1 cellular context compared by ENCODE assay signal in genomic region chr1:156054500-156055342, GRCh38.
TF ChIP-seq lines count a peak whose summit lies in the region.

LAMTOR2 (plus strand) TSS chr1:156054782; CDS start chr1:156054890, 108 bp downstream.

TF ChIP-seq in HepG2, 621 proteins besides CTCF, POLR2A, EP300 and RAD21 (continued from another document and continues in another):
- TF ChIP-seq, protein P1, sequence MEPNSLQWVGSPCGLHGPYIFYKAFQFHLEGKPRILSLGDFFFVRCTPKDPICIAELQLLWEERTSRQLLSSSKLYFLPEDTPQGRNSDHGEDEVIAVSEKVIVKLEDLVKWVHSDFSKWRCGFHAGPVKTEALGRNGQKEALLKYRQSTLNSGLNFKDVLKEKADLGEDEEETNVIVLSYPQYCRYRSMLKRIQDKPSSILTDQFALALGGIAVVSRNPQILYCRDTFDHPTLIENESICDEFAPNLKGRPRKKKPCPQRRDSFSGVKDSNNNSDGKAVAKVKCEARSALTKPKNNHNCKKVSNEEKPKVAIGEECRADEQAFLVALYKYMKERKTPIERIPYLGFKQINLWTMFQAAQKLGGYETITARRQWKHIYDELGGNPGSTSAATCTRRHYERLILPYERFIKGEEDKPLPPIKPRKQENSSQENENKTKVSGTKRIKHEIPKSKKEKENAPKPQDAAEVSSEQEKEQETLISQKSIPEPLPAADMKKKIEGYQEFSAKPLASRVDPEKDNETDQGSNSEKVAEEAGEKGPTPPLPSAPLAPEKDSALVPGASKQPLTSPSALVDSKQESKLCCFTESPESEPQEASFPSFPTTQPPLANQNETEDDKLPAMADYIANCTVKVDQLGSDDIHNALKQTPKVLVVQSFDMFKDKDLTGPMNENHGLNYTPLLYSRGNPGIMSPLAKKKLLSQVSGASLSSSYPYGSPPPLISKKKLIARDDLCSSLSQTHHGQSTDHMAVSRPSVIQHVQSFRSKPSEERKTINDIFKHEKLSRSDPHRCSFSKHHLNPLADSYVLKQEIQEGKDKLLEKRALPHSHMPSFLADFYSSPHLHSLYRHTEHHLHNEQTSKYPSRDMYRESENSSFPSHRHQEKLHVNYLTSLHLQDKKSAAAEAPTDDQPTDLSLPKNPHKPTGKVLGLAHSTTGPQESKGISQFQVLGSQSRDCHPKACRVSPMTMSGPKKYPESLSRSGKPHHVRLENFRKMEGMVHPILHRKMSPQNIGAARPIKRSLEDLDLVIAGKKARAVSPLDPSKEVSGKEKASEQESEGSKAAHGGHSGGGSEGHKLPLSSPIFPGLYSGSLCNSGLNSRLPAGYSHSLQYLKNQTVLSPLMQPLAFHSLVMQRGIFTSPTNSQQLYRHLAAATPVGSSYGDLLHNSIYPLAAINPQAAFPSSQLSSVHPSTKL (CRISPR knock-in tag; IDR thresholded peaks at IDR 0.05): 0 out of 2 replicates have a peak, but pooled peaks have one; percentile 20
- TF ChIP-seq ZNF333 (CRISPR knock-in tag; IDR thresholded peaks at IDR 0.05; ENCODE audit: borderline replicate concordance) (0 out of 2 replicates have a peak, but pooled peaks have one; percentile 16), HNRNPL (IDR thresholded peaks at IDR 0.05; ENCODE audit: low read depth, low read length) (peak; percentile 72; the same call in 1 of the 2 replicates), PHF8 (CRISPR knock-in tag; IDR thresholded peaks at IDR 0.05) (peak; percentile 96), ZNF142 (CRISPR knock-in tag; IDR thresholded peaks at IDR 0.05) (no peak; the same call in 1 of the 2 replicates), ZIK1 (CRISPR knock-in tag; IDR thresholded peaks at IDR 0.05; ENCODE audit: borderline replicate concordance, low read depth) (peak; percentile 93; the same call in 1 of the 2 replicates), ZNF878 (CRISPR knock-in tag; IDR thresholded peaks at IDR 0.05) (no peak), SMAD1 (CRISPR knock-in tag; IDR thresholded peaks at IDR 0.05; ENCODE audit: borderline replicate concordance, low read depth) (peak; percentile 76; the same call in 1 of the 2 replicates), MTA1 (CRISPR knock-in tag; IDR thresholded peaks at IDR 0.05; ENCODE audit: borderline replicate concordance) (peak; percentile 57; the same call in 1 of the 2 replicates), FOXK1 (CRISPR knock-in tag; IDR thresholded peaks at IDR 0.05; ENCODE audit: borderline replicate concordance, low read depth) (peak; percentile 95), ZBTB1 (CRISPR knock-in tag; IDR thresholded peaks at IDR 0.05; ENCODE audit: borderline replicate concordance) (0 out of 2 replicates have a peak, but pooled peaks have one; percentile 32), PITX1 (CRISPR knock-in tag; IDR thresholded peaks at IDR 0.05) (peak; percentile 29; the same call in 1 of the 2 replicates), KLF16 (CRISPR knock-in tag; IDR thresholded peaks at IDR 0.05) (peak in 1 of 2 experiments; percentile 68; a peak in 2 of 4 replicates), HOXA3 (CRISPR knock-in tag; IDR thresholded peaks at IDR 0.05) (peak; percentile 85), ZXDC (CRISPR knock-in tag; IDR thresholded peaks at IDR 0.05) (no peak), DZIP1 (CRISPR knock-in tag; IDR thresholded peaks at IDR 0.05) (no peak), ZNF354B (CRISPR knock-in tag; IDR thresholded peaks at IDR 0.05) (0 out of 2 replicates have a peak, but pooled peaks have one; percentile 11), ADNP (CRISPR knock-in tag; IDR thresholded peaks at IDR 0.05) (no peak; the same call in 1 of the 2 replicates), ATF7 (IDR thresholded peaks at IDR 0.05) (no peak), ATF7 (CRISPR knock-in tag; IDR thresholded peaks at IDR 0.05) (0 out of 2 replicates have a peak, but pooled peaks have one; percentile 44), ZBTB42 (CRISPR knock-in tag; IDR thresholded peaks at IDR 0.05) (peak; percentile 29; the same call in 1 of the 2 replicates), TEAD3 (CRISPR knock-in tag; optimal IDR thresholded peaks at IDR 0.05; ENCODE audit: borderline replicate concordance) (peak; percentile 52), BRCA1 (CRISPR knock-in tag; IDR thresholded peaks at IDR 0.05) (no peak; the same call in 1 of the 2 replicates), ZNF12 (CRISPR knock-in tag; IDR thresholded peaks at IDR 0.05) (peak; percentile 9; the same call in 1 of the 2 replicates), TGIF2 (CRISPR knock-in tag; IDR thresholded peaks at IDR 0.05) (no peak; the same call in none of the 2 replicates), ONECUT2 (CRISPR knock-in tag; IDR thresholded peaks at IDR 0.05) (no peak), AGO1 (IDR thresholded peaks at IDR 0.05; ENCODE audit: low read depth, low read length, poor library complexity, severe bottlenecking) (no peak), POGZ (CRISPR knock-in tag; IDR thresholded peaks at IDR 0.05) (peak; percentile 59)
- TF ChIP-seq, protein P2, sequence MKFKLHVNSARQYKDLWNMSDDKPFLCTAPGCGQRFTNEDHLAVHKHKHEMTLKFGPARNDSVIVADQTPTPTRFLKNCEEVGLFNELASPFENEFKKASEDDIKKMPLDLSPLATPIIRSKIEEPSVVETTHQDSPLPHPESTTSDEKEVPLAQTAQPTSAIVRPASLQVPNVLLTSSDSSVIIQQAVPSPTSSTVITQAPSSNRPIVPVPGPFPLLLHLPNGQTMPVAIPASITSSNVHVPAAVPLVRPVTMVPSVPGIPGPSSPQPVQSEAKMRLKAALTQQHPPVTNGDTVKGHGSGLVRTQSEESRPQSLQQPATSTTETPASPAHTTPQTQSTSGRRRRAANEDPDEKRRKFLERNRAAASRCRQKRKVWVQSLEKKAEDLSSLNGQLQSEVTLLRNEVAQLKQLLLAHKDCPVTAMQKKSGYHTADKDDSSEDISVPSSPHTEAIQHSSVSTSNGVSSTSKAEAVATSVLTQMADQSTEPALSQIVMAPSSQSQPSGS (CRISPR knock-in tag; IDR thresholded peaks at IDR 0.05): peak; percentile 78
- TF ChIP-seq, protein P3, sequence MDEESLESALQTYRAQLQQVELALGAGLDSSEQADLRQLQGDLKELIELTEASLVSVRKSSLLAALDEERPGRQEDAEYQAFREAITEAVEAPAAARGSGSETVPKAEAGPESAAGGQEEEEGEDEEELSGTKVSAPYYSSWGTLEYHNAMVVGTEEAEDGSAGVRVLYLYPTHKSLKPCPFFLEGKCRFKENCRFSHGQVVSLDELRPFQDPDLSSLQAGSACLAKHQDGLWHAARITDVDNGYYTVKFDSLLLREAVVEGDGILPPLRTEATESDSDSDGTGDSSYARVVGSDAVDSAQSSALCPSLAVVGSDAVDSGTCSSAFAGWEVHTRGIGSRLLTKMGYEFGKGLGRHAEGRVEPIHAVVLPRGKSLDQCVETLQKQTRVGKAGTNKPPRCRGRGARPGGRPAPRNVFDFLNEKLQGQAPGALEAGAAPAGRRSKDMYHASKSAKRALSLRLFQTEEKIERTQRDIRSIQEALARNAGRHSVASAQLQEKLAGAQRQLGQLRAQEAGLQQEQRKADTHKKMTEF (CRISPR knock-in tag; IDR thresholded peaks at IDR 0.05): peak; percentile 85
- TF ChIP-seq, protein P4, sequence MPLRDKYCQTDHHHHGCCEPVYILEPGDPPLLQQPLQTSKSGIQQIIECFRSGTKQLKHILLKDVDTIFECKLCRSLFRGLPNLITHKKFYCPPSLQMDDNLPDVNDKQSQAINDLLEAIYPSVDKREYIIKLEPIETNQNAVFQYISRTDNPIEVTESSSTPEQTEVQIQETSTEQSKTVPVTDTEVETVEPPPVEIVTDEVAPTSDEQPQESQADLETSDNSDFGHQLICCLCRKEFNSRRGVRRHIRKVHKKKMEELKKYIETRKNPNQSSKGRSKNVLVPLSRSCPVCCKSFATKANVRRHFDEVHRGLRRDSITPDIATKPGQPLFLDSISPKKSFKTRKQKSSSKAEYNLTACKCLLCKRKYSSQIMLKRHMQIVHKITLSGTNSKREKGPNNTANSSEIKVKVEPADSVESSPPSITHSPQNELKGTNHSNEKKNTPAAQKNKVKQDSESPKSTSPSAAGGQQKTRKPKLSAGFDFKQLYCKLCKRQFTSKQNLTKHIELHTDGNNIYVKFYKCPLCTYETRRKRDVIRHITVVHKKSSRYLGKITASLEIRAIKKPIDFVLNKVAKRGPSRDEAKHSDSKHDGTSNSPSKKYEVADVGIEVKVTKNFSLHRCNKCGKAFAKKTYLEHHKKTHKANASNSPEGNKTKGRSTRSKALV (CRISPR knock-in tag; IDR thresholded peaks at IDR 0.05): no peak
- TF ChIP-seq, protein P5, sequence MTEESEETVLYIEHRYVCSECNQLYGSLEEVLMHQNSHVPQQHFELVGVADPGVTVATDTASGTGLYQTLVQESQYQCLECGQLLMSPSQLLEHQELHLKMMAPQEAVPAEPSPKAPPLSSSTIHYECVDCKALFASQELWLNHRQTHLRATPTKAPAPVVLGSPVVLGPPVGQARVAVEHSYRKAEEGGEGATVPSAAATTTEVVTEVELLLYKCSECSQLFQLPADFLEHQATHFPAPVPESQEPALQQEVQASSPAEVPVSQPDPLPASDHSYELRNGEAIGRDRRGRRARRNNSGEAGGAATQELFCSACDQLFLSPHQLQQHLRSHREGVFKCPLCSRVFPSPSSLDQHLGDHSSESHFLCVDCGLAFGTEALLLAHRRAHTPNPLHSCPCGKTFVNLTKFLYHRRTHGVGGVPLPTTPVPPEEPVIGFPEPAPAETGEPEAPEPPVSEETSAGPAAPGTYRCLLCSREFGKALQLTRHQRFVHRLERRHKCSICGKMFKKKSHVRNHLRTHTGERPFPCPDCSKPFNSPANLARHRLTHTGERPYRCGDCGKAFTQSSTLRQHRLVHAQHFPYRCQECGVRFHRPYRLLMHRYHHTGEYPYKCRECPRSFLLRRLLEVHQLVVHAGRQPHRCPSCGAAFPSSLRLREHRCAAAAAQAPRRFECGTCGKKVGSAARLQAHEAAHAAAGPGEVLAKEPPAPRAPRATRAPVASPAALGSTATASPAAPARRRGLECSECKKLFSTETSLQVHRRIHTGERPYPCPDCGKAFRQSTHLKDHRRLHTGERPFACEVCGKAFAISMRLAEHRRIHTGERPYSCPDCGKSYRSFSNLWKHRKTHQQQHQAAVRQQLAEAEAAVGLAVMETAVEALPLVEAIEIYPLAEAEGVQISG (CRISPR knock-in tag; IDR thresholded peaks at IDR 0.05): peak; percentile 98
